ENCODE assay signal across 28 cellular contexts in the genomic region with DNA sequence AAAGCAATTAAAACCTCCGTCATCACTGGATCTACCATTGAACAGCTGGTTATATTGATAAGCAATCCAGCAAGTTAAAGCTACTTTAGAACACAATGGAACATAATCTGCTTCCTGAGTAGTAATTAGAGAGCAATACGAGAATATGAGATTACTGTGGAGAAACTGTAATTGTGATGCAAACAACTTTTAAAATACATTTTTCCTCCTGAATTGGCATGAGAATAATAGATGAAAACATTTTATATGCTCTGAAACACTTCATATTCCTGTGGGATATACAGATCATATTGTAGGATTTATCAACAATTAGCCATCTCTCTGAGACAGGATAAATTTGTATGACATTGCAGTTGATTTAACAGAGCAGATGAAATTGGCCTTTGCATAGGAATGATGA.
A peak's percentile ranks its signal among the peaks of the same experiment; 100 is the strongest.
DNase-seq lines count a peak whose midpoint lies in the region; ATAC-seq, FAIRE-seq and TF ChIP-seq lines count a peak whose summit lies in the region.
"Had no signal": no experiment of that assay in that cellular context is flagged by ENCODE, and none has a peak within 500 bp of the region (broad histone marks: within the 10 kb centered on the region; RNA-seq: fewer than 3 reads in every experiment).

No MANE protein-coding gene starts in this region.

- ATAC-seq in GM18870 (IDR thresholded peaks at IDR 0.05; ENCODE audit: unreplicated experiment): no peak
- ATAC-seq in HG03439 (IDR thresholded peaks at IDR 0.05; ENCODE audit: unreplicated experiment): no peak
- ATAC-seq in GM18505 (IDR thresholded peaks at IDR 0.05; ENCODE audit: unreplicated experiment): no peak
- ATAC-seq: Panc1 had no signal

- no peaks in the 10 kb centered on the region for H3K9me3 ChIP-seq in SJCRH30 (replicated peaks)
- H3K9me3 ChIP-seq: Caco-2, MG63 had no signal

- H3K4me3 ChIP-seq in SJCRH30: no peak overlapping the region
- H3K4me3 ChIP-seq: GM23248, MG63 had no signal

- no peak for TF ChIP-seq CTCF in D721Med (IDR thresholded peaks at IDR 0.05; ENCODE audit: insufficient read depth, missing control alignments)

- no peaks in the 10 kb centered on the region for H3K36me3 ChIP-seq in SJCRH30
- H3K36me3 ChIP-seq: MG63 had no signal

- no peaks in the 10 kb centered on the region for H3K27me3 ChIP-seq in SJCRH30
- H3K27me3 ChIP-seq: MG63 had no signal

- H3K4me1 ChIP-seq in SJCRH30: peaks cover 22% of the 10 kb centered on the region
- H3K4me1 ChIP-seq: Caco-2 had no signal

- peak; percentile 93 for FAIRE-seq in D721Med (lab: Jason Lieb, UNC)
- FAIRE-seq: GM12891, GM19239 had no signal

- peak; percentile 54 for DNase-seq in COR-L47 (lab: John Stamatoyannopoulos, UW)
- DNase-seq in D721Med (ENCODE audit: insufficient read length, low spot score): no peak
- peak; percentile 94 for DNase-seq in NCI-H69 (lab: John Stamatoyannopoulos, UW)
- DNase-seq in SJCRH30: peak in 1 of 2 experiments; percentile 69
- DNase-seq: C1 segment of cervical spinal cord; Caco-2; CD4-positive, alpha-beta memory T cell; DMS 273 treated with DMSO at 0.1 percent for 48 hours; DMS79; EL; GDM1; GM23248; H9; KBM-7; MG63; NCI-H1436; NCI-H1930; NCI-H2171 treated with DMSO at 0.1 percent for 48 hours; NCI-H526; SHP77; T-helper 1 cell had no signal

- no peak for TF ChIP-seq POLR2A in GM18505 (IDR thresholded peaks at IDR 0.05; ENCODE audit: borderline replicate concordance, extremely low read depth, insufficient read depth, insufficient read length)

- peak overlapping the region; percentile 26 for H3K27ac ChIP-seq in SJCRH30
- H3K27ac ChIP-seq: GM23248, RWPE1 had no signal
